ENCODE assay signal across 32 cellular contexts in genomic region chr6:142171351-142171750, GRCh38. TPM values are rescaled to one million over a fixed set of nuclear protein-coding genes. Genes with fewer than 3 reads are reported as not detected.
"Had no signal": no experiment of that assay in that cellular context is flagged by ENCODE, and none has a peak within 500 bp of the region (broad histone marks: within the 10 kb centered on the region; RNA-seq: fewer than 3 reads in every experiment).

No MANE protein-coding gene starts in this region.

- H3K27ac Mint-ChIP-seq: activated CD4-positive, alpha-beta T cell treated with anti-CD3 and anti-CD28 coated beads, Interleukin-2, amount 10 ng/mL, durations not matched to agents 24 days and 14 days; activated CD8-positive, alpha-beta T cell treated with anti-CD3 and anti-CD28 coated beads for 36 hours; activated naive CD4-positive, alpha-beta T cell treated with anti-CD3 and anti-CD28 coated beads, Interleukin-2, amount 50 U/mL, for 72 hours; activated T-helper 2 cell treated with anti-CD3 and anti-CD28 coated beads, Interferon-gamma antibody, Interleukin-2, Interleukin-4, amounts not matched to agents 10 μg/mL and 5 μg/mL and 100 μg/mL, durations not matched to agents 14 hours and 24 hours and 36 hours had no signal

- H3K4me3 Mint-ChIP-seq: activated CD4-positive, alpha-beta T cell treated with anti-CD3 and anti-CD28 coated beads, Interleukin-2, amount 10 ng/mL, durations not matched to agents 24 days and 14 days; activated CD8-positive, alpha-beta T cell treated with anti-CD3 and anti-CD28 coated beads for 36 hours had no signal

- H3K9me3 Mint-ChIP-seq: activated CD4-positive, alpha-beta T cell treated with anti-CD3 and anti-CD28 coated beads, Interleukin-2, amount 10 ng/mL, durations not matched to agents 24 days and 14 days; activated CD8-positive, alpha-beta T cell treated with anti-CD3 and anti-CD28 coated beads for 36 hours; activated naive CD4-positive, alpha-beta T cell treated with anti-CD3 and anti-CD28 coated beads, Interleukin-2, amount 50 U/mL, for 72 hours; activated T-helper 2 cell treated with anti-CD3 and anti-CD28 coated beads, Interferon-gamma antibody, Interleukin-2, Interleukin-4, amounts not matched to agents 10 μg/mL and 5 μg/mL and 100 μg/mL, durations not matched to agents 14 hours and 24 hours and 36 hours had no signal

- H3K9me3 ChIP-seq: adrenal gland, body of pancreas, breast epithelium, SJCRH30 had no signal

- H3K4me3 ChIP-seq: adrenal gland, body of pancreas, breast epithelium, SJCRH30, SK-N-MC had no signal

- DNase-seq: activated CD4-positive, alpha-beta T cell treated with anti-CD3 and anti-CD28 coated beads, Interleukin-2, amount 10 ng/mL, durations not matched to agents 24 days and 14 days; activated CD4-positive, alpha-beta T cell treated with anti-CD3 and anti-CD28 coated beads, Interleukin-2, amount 50 U/mL, for 4 hours; activated CD8-positive, alpha-beta T cell treated with anti-CD3 and anti-CD28 coated beads for 36 hours; activated gamma-delta T cell; activated naive CD4-positive, alpha-beta T cell treated with Interleukin-2 at 50 U/mL for 16 hours; activated T-cell treated with anti-CD3 and anti-CD28 coated beads, Interleukin-2, amount 50 U/mL, for 1 hour; adrenal gland; body of pancreas; Karpas-422; NCI-H1105; NCI-H1417 treated with DMSO at 0.1 percent for 48 hours; NCI-H1694; NCI-H1930; NCI-H2081 treated with DMSO at 0.1 percent for 48 hours; NCI-H345; NCI-H524 treated with DMSO at 0.1 percent for 48 hours; SHP77; SJCRH30; T1000 had no signal

- H3K27me3 ChIP-seq: adrenal gland, body of pancreas, breast epithelium, SJCRH30 had no signal

- H3K4me1 Mint-ChIP-seq: activated CD4-positive, alpha-beta T cell treated with anti-CD3 and anti-CD28 coated beads, Interleukin-2, amount 10 ng/mL, durations not matched to agents 24 days and 14 days had no signal

- H3K27ac ChIP-seq: adrenal gland, body of pancreas, breast epithelium, SJCRH30, SK-N-MC had no signal

- ATAC-seq: activated CD8-positive, alpha-beta T cell treated with anti-CD3 and anti-CD28 coated beads for 36 hours; activated naive CD4-positive, alpha-beta T cell treated with anti-CD3 and anti-CD28 coated beads, Interleukin-2, amount 50 U/mL, for 72 hours; body of pancreas; Panc1 had no signal

- H3K4me1 ChIP-seq: adrenal gland, body of pancreas, breast epithelium, SJCRH30 had no signal

- H3K27me3 Mint-ChIP-seq: activated CD4-positive, alpha-beta T cell treated with anti-CD3 and anti-CD28 coated beads, Interleukin-2, amount 10 ng/mL, durations not matched to agents 24 days and 14 days; activated CD8-positive, alpha-beta T cell treated with anti-CD3 and anti-CD28 coated beads for 36 hours had no signal

RNA-seq across cellular contexts. Expression of gene NMBR, which starts 24.4 kb away (rescaled TPM):
- total RNA-seq: activated CD4-positive, alpha-beta T cell treated with anti-CD3 and anti-CD28 coated beads, Interleukin-2, amount 10 ng/mL, durations not matched to agents 24 days and 14 days; activated CD8-positive, alpha-beta memory T cell treated with anti-CD3 and anti-CD28 coated beads for 36 hours; activated CD8-positive, alpha-beta T cell treated with anti-CD3 and anti-CD28 coated beads for 36 hours; activated naive CD4-positive, alpha-beta T cell treated with anti-CD3 and anti-CD28 coated beads, Interleukin-2, amount 50 U/mL, for 72 hours; activated T-helper 2 cell treated with anti-CD3 and anti-CD28 coated beads, Interferon-gamma antibody, Interleukin-2, Interleukin-4, amounts not matched to agents 10 μg/mL and 5 μg/mL and 100 μg/mL, durations not matched to agents 14 hours and 24 hours and 36 hours; astrocyte; body of pancreas; cardiac septum; MCF 10A; NCI-H460; RPMI7951; T-helper 1 cell treated with Interleukin-12 subunit alpha and Interleukin-12 subunit beta and Interleukin-4 antibody, amounts not matched to agents 30 ng/mL and 1 ng/mL, for 36 hours; T-helper 2 cell treated with Interferon-gamma antibody and Interleukin-4, amounts not matched to agents 100 ng/mL and 5 ng/mL, for 36 hours had no signal

RNA-seq across cellular contexts. Expression of gene GJE1, which starts 38.6 kb away (rescaled TPM):
- total RNA-seq: activated CD4-positive, alpha-beta T cell treated with anti-CD3 and anti-CD28 coated beads, Interleukin-2, amount 10 ng/mL, durations not matched to agents 24 days and 14 days; activated CD8-positive, alpha-beta memory T cell treated with anti-CD3 and anti-CD28 coated beads for 36 hours; activated CD8-positive, alpha-beta T cell treated with anti-CD3 and anti-CD28 coated beads for 36 hours; activated naive CD4-positive, alpha-beta T cell treated with anti-CD3 and anti-CD28 coated beads, Interleukin-2, amount 50 U/mL, for 72 hours; activated T-helper 2 cell treated with anti-CD3 and anti-CD28 coated beads, Interferon-gamma antibody, Interleukin-2, Interleukin-4, amounts not matched to agents 10 μg/mL and 5 μg/mL and 100 μg/mL, durations not matched to agents 14 hours and 24 hours and 36 hours; adrenal gland; astrocyte; body of pancreas; breast epithelium; cardiac septum; MCF 10A; NCI-H460; RPMI7951; SJCRH30; T-helper 1 cell treated with Interleukin-12 subunit alpha and Interleukin-12 subunit beta and Interleukin-4 antibody, amounts not matched to agents 30 ng/mL and 1 ng/mL, for 36 hours; T-helper 2 cell treated with Interferon-gamma antibody and Interleukin-4, amounts not matched to agents 100 ng/mL and 5 ng/mL, for 36 hours had no signal
